In the genomic region with DNA sequence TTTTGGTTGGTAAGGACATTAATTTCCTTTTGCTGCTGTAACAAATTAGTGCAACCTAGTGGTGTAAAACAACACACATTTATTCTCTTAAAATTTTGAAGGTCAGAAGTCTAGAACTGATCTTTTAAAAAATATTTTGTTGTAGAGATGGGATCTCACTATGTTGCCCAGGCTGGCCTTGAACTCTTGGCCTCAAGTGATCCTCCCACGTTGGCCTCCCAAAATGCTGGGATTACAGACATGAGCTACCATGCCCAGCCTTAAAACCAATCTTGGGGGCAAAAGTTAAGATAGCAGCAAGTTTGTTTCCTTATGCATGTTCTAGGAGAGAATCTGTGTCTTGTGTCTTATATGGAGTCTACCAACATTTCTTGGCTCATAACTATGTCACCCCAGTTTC, we compare ENCODE assay signal across 1 cellular context.
TF ChIP-seq lines count a peak whose summit lies in the region.

No MANE protein-coding gene starts in this region.

TF ChIP-seq in HepG2, 621 proteins besides CTCF, POLR2A, EP300 and RAD21 (continued from another document):
- TF ChIP-seq, protein P1, sequence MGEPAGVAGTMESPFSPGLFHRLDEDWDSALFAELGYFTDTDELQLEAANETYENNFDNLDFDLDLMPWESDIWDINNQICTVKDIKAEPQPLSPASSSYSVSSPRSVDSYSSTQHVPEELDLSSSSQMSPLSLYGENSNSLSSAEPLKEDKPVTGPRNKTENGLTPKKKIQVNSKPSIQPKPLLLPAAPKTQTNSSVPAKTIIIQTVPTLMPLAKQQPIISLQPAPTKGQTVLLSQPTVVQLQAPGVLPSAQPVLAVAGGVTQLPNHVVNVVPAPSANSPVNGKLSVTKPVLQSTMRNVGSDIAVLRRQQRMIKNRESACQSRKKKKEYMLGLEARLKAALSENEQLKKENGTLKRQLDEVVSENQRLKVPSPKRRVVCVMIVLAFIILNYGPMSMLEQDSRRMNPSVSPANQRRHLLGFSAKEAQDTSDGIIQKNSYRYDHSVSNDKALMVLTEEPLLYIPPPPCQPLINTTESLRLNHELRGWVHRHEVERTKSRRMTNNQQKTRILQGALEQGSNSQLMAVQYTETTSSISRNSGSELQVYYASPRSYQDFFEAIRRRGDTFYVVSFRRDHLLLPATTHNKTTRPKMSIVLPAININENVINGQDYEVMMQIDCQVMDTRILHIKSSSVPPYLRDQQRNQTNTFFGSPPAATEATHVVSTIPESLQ (CRISPR knock-in tag; conservative IDR thresholded peaks at IDR 0.05) = no peak
- TF ChIP-seq ZNF354B (CRISPR knock-in tag; IDR thresholded peaks at IDR 0.05) (no peak), NR2F6 (IDR thresholded peaks at IDR 0.05) (0 out of 2 replicates have a peak, but pooled peaks have one; percentile 24), NR2F6 (CRISPR knock-in tag; IDR thresholded peaks at IDR 0.05) (no peak), JUNB (CRISPR knock-in tag; IDR thresholded peaks at IDR 0.05; ENCODE audit: borderline replicate concordance) (no peak)
- TF ChIP-seq, protein P2, sequence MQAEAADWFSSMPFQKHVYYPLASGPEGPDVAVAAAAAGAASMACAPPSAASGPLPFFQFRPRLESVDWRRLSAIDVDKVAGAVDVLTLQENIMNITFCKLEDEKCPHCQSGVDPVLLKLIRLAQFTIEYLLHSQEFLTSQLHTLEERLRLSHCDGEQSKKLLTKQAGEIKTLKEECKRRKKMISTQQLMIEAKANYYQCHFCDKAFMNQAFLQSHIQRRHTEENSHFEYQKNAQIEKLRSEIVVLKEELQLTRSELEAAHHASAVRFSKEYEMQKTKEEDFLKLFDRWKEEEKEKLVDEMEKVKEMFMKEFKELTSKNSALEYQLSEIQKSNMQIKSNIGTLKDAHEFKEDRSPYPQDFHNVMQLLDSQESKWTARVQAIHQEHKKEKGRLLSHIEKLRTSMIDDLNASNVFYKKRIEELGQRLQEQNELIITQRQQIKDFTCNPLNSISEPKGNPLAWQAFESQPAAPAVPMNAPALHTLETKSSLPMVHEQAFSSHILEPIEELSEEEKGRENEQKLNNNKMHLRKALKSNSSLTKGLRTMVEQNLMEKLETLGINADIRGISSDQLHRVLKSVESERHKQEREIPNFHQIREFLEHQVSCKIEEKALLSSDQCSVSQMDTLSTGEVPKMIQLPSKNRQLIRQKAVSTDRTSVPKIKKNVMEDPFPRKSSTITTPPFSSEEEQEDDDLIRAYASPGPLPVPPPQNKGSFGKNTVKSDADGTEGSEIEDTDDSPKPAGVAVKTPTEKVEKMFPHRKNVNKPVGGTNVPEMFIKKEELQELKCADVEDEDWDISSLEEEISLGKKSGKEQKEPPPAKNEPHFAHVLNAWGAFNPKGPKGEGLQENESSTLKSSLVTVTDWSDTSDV (CRISPR knock-in tag; IDR thresholded peaks at IDR 0.05) = no peak
- TF ChIP-seq, protein P3, sequence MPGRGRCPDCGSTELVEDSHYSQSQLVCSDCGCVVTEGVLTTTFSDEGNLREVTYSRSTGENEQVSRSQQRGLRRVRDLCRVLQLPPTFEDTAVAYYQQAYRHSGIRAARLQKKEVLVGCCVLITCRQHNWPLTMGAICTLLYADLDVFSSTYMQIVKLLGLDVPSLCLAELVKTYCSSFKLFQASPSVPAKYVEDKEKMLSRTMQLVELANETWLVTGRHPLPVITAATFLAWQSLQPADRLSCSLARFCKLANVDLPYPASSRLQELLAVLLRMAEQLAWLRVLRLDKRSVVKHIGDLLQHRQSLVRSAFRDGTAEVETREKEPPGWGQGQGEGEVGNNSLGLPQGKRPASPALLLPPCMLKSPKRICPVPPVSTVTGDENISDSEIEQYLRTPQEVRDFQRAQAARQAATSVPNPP (CRISPR knock-in tag; IDR thresholded peaks at IDR 0.05) = no peak
